In the genomic region with DNA sequence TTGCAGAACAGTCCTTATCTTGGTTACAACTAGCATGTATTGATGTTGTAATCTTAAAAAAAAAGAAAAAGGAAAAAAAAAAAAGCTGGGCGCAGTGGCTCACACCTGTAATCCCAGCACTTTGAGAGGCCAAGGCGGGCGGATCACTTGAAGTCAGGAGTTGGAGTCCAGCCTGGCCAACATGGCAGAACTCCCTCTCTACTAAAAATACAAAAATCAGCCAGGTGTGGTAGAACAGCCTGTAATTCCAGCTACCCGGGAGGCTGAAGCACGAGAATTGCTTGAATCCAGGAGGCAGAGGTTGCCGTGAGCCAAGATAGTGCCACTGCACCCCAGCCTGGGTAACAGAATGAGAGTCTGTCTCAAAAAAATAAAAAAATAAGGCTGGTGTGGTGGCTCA, we compare ENCODE assay signal across 5 cellular contexts.
"Had no signal": no experiment of that assay in that cellular context is flagged by ENCODE, and none has a peak within 500 bp of the region (broad histone marks: within the 10 kb centered on the region; RNA-seq: fewer than 3 reads in every experiment).

No MANE protein-coding gene starts in this region.

- H3K27ac ChIP-seq: HL-60 had no signal

- DNase-seq: IMR-90, KBM-7, KG1 had no signal

- H3K4me3 ChIP-seq: K562 had no signal
